Comparison of ENCODE assay signal across 8 cellular contexts in genomic region chr9:26893030-26893676, GRCh38. TPM values are rescaled to one million over a fixed set of nuclear protein-coding genes. Genes with fewer than 3 reads are reported as not detected.
DNase-seq lines count a peak whose midpoint lies in the region; ATAC-seq and TF ChIP-seq lines count a peak whose summit lies in the region.

No MANE protein-coding gene starts in this region.

- H3K4me3 ChIP-seq in GM12864 (ENCODE audit: low read depth, low read length) = peak overlapping the region; percentile 100
- H3K4me3 ChIP-seq in OCI-LY7 (ENCODE audit: low read depth, low read length, poor library complexity, severe bottlenecking) = peak overlapping the region; percentile 89
- peak overlapping the region; percentile 76 for H3K4me3 ChIP-seq in epithelial cell of proximal tubule (ENCODE audit: low read depth, low read length)
- H3K4me3 ChIP-seq in rectal smooth muscle tissue (ENCODE audit: low read length) = peak overlapping the region; percentile 99

- no peaks in the 10 kb centered on the region for H3K9me2 ChIP-seq in OCI-LY7 (ENCODE audit: insufficient read depth, low read length)

- no peak for ATAC-seq in GM21381 (IDR thresholded peaks at IDR 0.05; ENCODE audit: unreplicated experiment)

- TF ChIP-seq CTCF in GM12864 (IDR thresholded peaks at IDR 0.05; ENCODE audit: low read depth, low read length, missing control alignments) (no peak), OCI-LY7 (conservative IDR thresholded peaks at IDR 0.05; ENCODE audit: low read length) (no peak), epithelial cell of proximal tubule (conservative IDR thresholded peaks at IDR 0.05; ENCODE audit: low read depth, low read length) (no peak)

- POLR2A ChIA-PET in OCI-LY7 (lab: Charles Lee) = interaction anchor here (0.8 to 2.2 kb wide), 10 partner anchors 9 to 57 kb away, joined by 3 to 8 read pairs (median 4); partner anchors contain the start of gene PLAA

- H3K36me3 ChIP-seq in OCI-LY7 (ENCODE audit: insufficient read depth, low read length) = peaks cover 16% of the 10 kb centered on the region
- H3K36me3 ChIP-seq in rectal smooth muscle tissue (ENCODE audit: control insufficient read depth, insufficient read depth, low read length) = no peaks in the 10 kb centered on the region

- peaks cover 6% of the 10 kb centered on the region for H4K20me1 ChIP-seq in OCI-LY7 (ENCODE audit: insufficient read depth, low read length)

- no peaks in the 10 kb centered on the region for H3K27me3 ChIP-seq in rectal smooth muscle tissue (ENCODE audit: control insufficient read depth, insufficient read depth, low read length)

- peaks cover 40% of the 10 kb centered on the region for H3K79me2 ChIP-seq in OCI-LY7 (ENCODE audit: insufficient read depth, low read depth, low read length)

- H3K4me1 ChIP-seq in OCI-LY7 (ENCODE audit: insufficient read depth, low read length, poor library complexity, severe bottlenecking) = peaks cover 29% of the 10 kb centered on the region
- peaks cover 8% of the 10 kb centered on the region for H3K4me1 ChIP-seq in rectal smooth muscle tissue (ENCODE audit: control insufficient read depth, insufficient read depth, low read length)

- peak overlapping the region; percentile 94 for H3K4me2 ChIP-seq in OCI-LY7 (ENCODE audit: low read length)

- H3K9me3 ChIP-seq in OCI-LY7 (ENCODE audit: low read length) = no peaks in the 10 kb centered on the region

- CTCF ChIA-PET in OCI-LY7 (lab: Charles Lee; ENCODE audit: unreplicated experiment) = interaction anchor here (0.9 kb wide), 1 partner anchor 53 kb away, joined by 3 read pairs; no protein-coding TSS in a partner anchor

- peak overlapping the region; percentile 93 for H3K27ac ChIP-seq in OCI-LY7 (ENCODE audit: low read depth, low read length, poor library complexity, severe bottlenecking)
- H3K27ac ChIP-seq in rectal smooth muscle tissue (ENCODE audit: low read depth, low read length) = peak overlapping the region; percentile 95

- no peak overlapping the region for H3K9ac ChIP-seq in rectal smooth muscle tissue (ENCODE audit: low read length)

- peak overlapping the region; percentile 87; the same call in 1 of the 2 replicates for H2AFZ ChIP-seq in OCI-LY7 (ENCODE audit: low read length)

- DNase-seq in GM12864 (ENCODE audit: low read depth) (no peak), OCI-LY7 (ENCODE audit: low spot score) (no peak), epithelial cell of proximal tubule (ENCODE audit: low read depth) (no peak), NCI-H2081 treated with DMSO at 0.1 percent for 48 hours (lab: John Stamatoyannopoulos, UW) (no peak), COLO668 (lab: John Stamatoyannopoulos, UW; ENCODE audit: unreplicated experiment) (no peak), posterior vena cava (ENCODE audit: low spot score) (no peak)

- intact Hi-C loops in OCI-LY7 (cut with micrococcal nuclease; ENCODE audit: unreplicated experiment) (no loop called here), posterior vena cava (cut with DNase I) (loop anchor here in 1 of 2 donors (5.0 kb wide), 1 partner anchor 54 kb away; the partner anchor contains the start of gene PLAA)

- TSS peak; percentile 99 for BruUV-seq in OCI-LY7 (replicated peaks; lab: Mats Ljungman, UMichigan)

RNA-seq across cellular contexts. Expression of gene CAAP1, which starts 0.6 kb away (rescaled TPM):
- total RNA-seq in OCI-LY7 (2014; rRNA removed; shearing (Covaris generic)) = 38.8 and 52.3 TPM in 2 replicates
- 28.4 and 32.9 TPM in 2 replicates for total RNA-seq in OCI-LY7 (2022)
- total RNA-seq in epithelial cell of proximal tubule = 22.1 and 26.3 TPM in 2 replicates
- 10 to 100 TPM; 10.3 to 12.2 TPM for total RNA-seq in posterior vena cava

RNA-seq across cellular contexts. Expression of gene PLAA, which starts 53.9 kb away (rescaled TPM):
- 18.1 and 21.4 TPM in 2 replicates for total RNA-seq in OCI-LY7 (2014; rRNA removed; shearing (Covaris generic))
- 31.8 and 33.5 TPM in 2 replicates for total RNA-seq in OCI-LY7 (2022)
- total RNA-seq in epithelial cell of proximal tubule = 26.8 and 46.1 TPM in 2 replicates
- 10 to 100 TPM; 25.4 to 27.0 TPM for total RNA-seq in posterior vena cava
